In genomic region chr11:31856248-31856647, GRCh38 we compare ENCODE assay signal across 31 cellular contexts. TPM values are rescaled to one million over a fixed set of nuclear protein-coding genes. Genes with fewer than 3 reads are reported as not detected.
"Had no signal": no experiment of that assay in that cellular context is flagged by ENCODE, and none has a peak within 500 bp of the region (broad histone marks: within the 10 kb centered on the region; RNA-seq: fewer than 3 reads in every experiment).

No MANE protein-coding gene starts in this region.

- H3K4me1 ChIP-seq: ascending aorta, body of pancreas, Peyer's patch had no signal

- ATAC-seq: activated CD8-positive, alpha-beta T cell treated with anti-CD3 and anti-CD28 coated beads, Interleukin-2, amount 10 ng/mL, durations not matched to agents 7 days and 5 days; activated naive CD4-positive, alpha-beta T cell treated with anti-CD3 and anti-CD28 coated beads, Interleukin-2, amount 50 U/mL, for 72 hours; activated naive CD8-positive, alpha-beta T cell treated with anti-CD3 and anti-CD28 coated beads, Interleukin-2, amount 50 U/mL, for 24 hours; body of pancreas; K562; T-helper 17 cell; WTC11 had no signal

- H3K27me3 ChIP-seq: ascending aorta, body of pancreas, Peyer's patch had no signal

- FAIRE-seq: K562 had no signal

- H3K27ac ChIP-seq: ascending aorta, body of pancreas, cardiac muscle cell, Peyer's patch had no signal

- H3K9me3 ChIP-seq: ascending aorta, body of pancreas, Peyer's patch had no signal

- H3K4me3 ChIP-seq: ascending aorta, body of pancreas, cardiac muscle cell, K562, Peyer's patch had no signal

- DNase-seq: activated CD4-positive, alpha-beta T cell treated with anti-CD3 and anti-CD28 coated beads for 48 hours; activated CD4-positive, alpha-beta T cell treated with anti-CD3 and anti-CD28 coated beads, Interleukin-2, amount 50 U/mL, for 4 hours; activated CD4-positive, CD25-positive, alpha-beta regulatory T cell treated with anti-CD3 and anti-CD28 coated beads, Interleukin-2, amount 50 U/mL, for 72 hours; activated CD8-positive, alpha-beta memory T cell treated with anti-CD3 and anti-CD28 coated beads, Interleukin-2, amount 50 U/mL, for 48 hours; activated CD8-positive, alpha-beta T cell treated with anti-CD3 and anti-CD28 coated beads, Interleukin-2, amount 10 ng/mL, durations not matched to agents 7 days and 5 days; activated effector memory CD4-positive, alpha-beta T cell treated with Interleukin-2 at 50 U/mL for 16 hours; activated naive CD4-positive, alpha-beta T cell; activated naive CD8-positive, alpha-beta T cell treated with anti-CD3 and anti-CD28 coated beads, Interleukin-2, amount 50 U/mL, for 24 hours; activated T-cell treated with anti-CD3 and anti-CD28 coated beads, Interleukin-2, amount 50 U/mL, for 1 hour; amniotic stem cell; body of pancreas; Kasumi-1; MV-4-11; NCI-H1092 treated with DMSO at 0.1 percent for 48 hours; NCI-H1436; NCI-H1694 treated with DMSO at 0.1 percent for 48 hours; NCI-H2029 treated with DMSO at 0.1 percent for 48 hours; NCI-H345; NCI-H510A; NCI-H526 treated with DMSO at 0.1 percent for 48 hours; NCI-H82; OCI-M1; Peyer's patch; SIG-M5; T-helper 17 cell; T-helper 9 cell had no signal

- H3K36me3 ChIP-seq: ascending aorta, cardiac muscle cell, Peyer's patch had no signal

RNA-seq across cellular contexts. Expression of gene PAX6, which starts 45.1 kb away (rescaled TPM):
- total RNA-seq: activated CD8-positive, alpha-beta T cell treated with anti-CD3 and anti-CD28 coated beads, Interleukin-2, amount 10 ng/mL, durations not matched to agents 7 days and 5 days; ascending aorta; T-helper 17 cell had no signal
